ENCODE assay signal across 18 cellular contexts in the genomic region with DNA sequence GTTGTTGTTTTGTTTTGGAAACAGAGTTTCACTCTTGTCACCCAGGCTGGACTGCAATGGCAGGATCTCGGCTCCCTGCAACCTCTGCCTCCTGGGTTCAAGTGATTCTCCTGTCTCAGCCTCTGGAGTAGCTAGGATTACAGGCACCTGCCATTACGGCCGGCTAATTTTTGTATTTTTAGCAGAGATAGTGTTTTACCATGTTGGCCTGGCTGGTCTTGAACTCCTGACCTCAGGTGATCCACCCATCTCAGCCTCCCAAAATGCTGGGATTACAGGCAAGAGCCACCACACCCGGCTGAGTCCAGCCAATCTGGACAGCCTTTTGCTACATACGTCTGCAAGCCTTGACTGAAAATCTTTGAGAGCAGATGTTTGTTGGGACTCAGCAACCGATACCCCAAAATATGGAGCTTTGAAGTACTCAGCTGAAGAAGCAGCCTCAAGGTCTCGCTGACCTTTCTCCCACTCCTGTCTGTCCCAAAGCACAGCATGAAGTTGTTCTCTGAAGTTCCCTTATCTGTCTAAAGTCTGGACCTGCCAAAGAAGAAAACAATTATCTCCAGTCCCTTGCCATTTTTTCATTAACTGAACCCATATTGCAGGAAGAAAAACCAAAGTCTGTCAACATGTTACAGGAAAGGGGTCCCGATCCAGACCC.
"Had no signal": no experiment of that assay in that cellular context is flagged by ENCODE, and none has a peak within 500 bp of the region (broad histone marks: within the 10 kb centered on the region; RNA-seq: fewer than 3 reads in every experiment).

No MANE protein-coding gene starts in this region.

- H3K27me3 Mint-ChIP-seq: stimulated activated naive CD8-positive, alpha-beta T cell treated with anti-CD3 and anti-CD28 coated beads, Interleukin-15, amount 100 ng/mL, for 72 hours had no signal

- ATAC-seq: activated CD8-positive, alpha-beta memory T cell treated with anti-CD3 and anti-CD28 coated beads, Interleukin-2, amount 10 ng/mL, durations not matched to agents 7 days and 5 days; left cardiac atrium; natural killer cell; pancreas; right lobe of liver; stimulated activated naive CD8-positive, alpha-beta T cell treated with anti-CD3 and anti-CD28 coated beads, Interleukin-15, amount 100 ng/mL, for 72 hours had no signal

- DNase-seq: activated CD4-positive, CD25-positive, alpha-beta regulatory T cell; activated CD8-positive, alpha-beta memory T cell treated with anti-CD3 and anti-CD28 coated beads, Interleukin-2, amount 10 ng/mL, durations not matched to agents 7 days and 5 days; erythroblast; foreskin melanocyte; glutamatergic neuron; hippocampal formation; left cardiac atrium; mesenchymal stem cell; natural killer cell; pancreas; right lobe of liver; small intestine; stimulated activated CD4-positive, alpha-beta T cell treated with anti-CD3 and anti-CD28 coated beads, Interleukin-15, amount 100 ng/mL, for 24 hours; stimulated activated CD4-positive, alpha-beta T cell treated with anti-CD3 and anti-CD28 coated beads, Interleukin-2, amount 100 ng/mL, for 48 hours; stimulated activated naive CD8-positive, alpha-beta T cell treated with anti-CD3 and anti-CD28 coated beads, Interleukin-15, amount 100 ng/mL, for 72 hours; T-helper 1 cell; T1000; transverse colon had no signal

- H3K27ac Mint-ChIP-seq: activated CD8-positive, alpha-beta memory T cell treated with anti-CD3 and anti-CD28 coated beads, Interleukin-2, amount 10 ng/mL, durations not matched to agents 7 days and 5 days; natural killer cell had no signal

- H3K36me3 Mint-ChIP-seq: natural killer cell had no signal

- H3K9me3 Mint-ChIP-seq: natural killer cell had no signal

- H3K4me3 Mint-ChIP-seq: activated CD8-positive, alpha-beta memory T cell treated with anti-CD3 and anti-CD28 coated beads, Interleukin-2, amount 10 ng/mL, durations not matched to agents 7 days and 5 days; natural killer cell; stimulated activated naive CD8-positive, alpha-beta T cell treated with anti-CD3 and anti-CD28 coated beads, Interleukin-15, amount 100 ng/mL, for 72 hours had no signal
